Comparison of ENCODE assay signal across 14 cellular contexts in genomic region chr7:79296553-79297320, GRCh38.
DNase-seq lines count a peak whose midpoint lies in the region; TF ChIP-seq lines count a peak whose summit lies in the region.
"Had no signal": no experiment of that assay in that cellular context is flagged by ENCODE, and none has a peak within 500 bp of the region (broad histone marks: within the 10 kb centered on the region; RNA-seq: fewer than 3 reads in every experiment).

No MANE protein-coding gene starts in this region.

- TF ChIP-seq CTCF in HFFc6 (IDR thresholded peaks at IDR 0.05) (no peak), RWPE1 (conservative IDR thresholded peaks at IDR 0.05; ENCODE audit: low read depth) (no peak), fibroblast of mammary gland (conservative IDR thresholded peaks at IDR 0.05; ENCODE audit: control insufficient read depth, insufficient read depth, low read depth, low read length) (no peak), progenitor cell of endocrine pancreas (IDR thresholded peaks at IDR 0.05; ENCODE audit: unreplicated experiment) (no peak)

- CTCF ChIA-PET in RWPE1 (lab: Yijun Ruan, JAX), result interaction anchor here (0.6 kb wide), 1 partner anchor 162 kb away, joined by 3 read pairs; no protein-coding TSS in a partner anchor

- POLR2A ChIA-PET in RWPE1 (lab: Yijun Ruan, JAX; ENCODE audit: low non-redundant PET), result no interaction called here

- peak overlapping the region; percentile 8; the same call in 1 of the 2 replicates for H3K27ac Mint-ChIP-seq in HFFc6
- H3K27ac Mint-ChIP-seq in progenitor cell of endocrine pancreas, result no peak overlapping the region
- H3K27ac Mint-ChIP-seq: CD8-positive, alpha-beta memory T cell; IgD-negative memory B cell had no signal

- H3K27ac ChIP-seq in ACC112 (ENCODE audit: low read depth, low read length) (no peak overlapping the region), RWPE1 (no peak overlapping the region)
- H3K27ac ChIP-seq: BLaER1 had no signal

- peak overlapping the region; percentile 11 for H2AFZ ChIP-seq in ACC112 (ENCODE audit: low read length, unreplicated experiment)

- H3K4me1 Mint-ChIP-seq in HFFc6 (ENCODE audit: low read depth) (peaks cover 67% of the 10 kb centered on the region), progenitor cell of endocrine pancreas (ENCODE audit: low read depth) (peaks cover 10% of the 10 kb centered on the region)
- H3K4me1 Mint-ChIP-seq: CD8-positive, alpha-beta memory T cell; IgD-negative memory B cell had no signal

- H3K27me3 ChIP-seq in ACC112 (ENCODE audit: insufficient read depth, low read length), result no peaks in the 10 kb centered on the region
- H3K27me3 ChIP-seq: BLaER1 had no signal

- H3K4me1 ChIP-seq in ACC112 (ENCODE audit: control insufficient read depth, insufficient read depth, low read length, unreplicated experiment), result peaks cover 32% of the 10 kb centered on the region
- H3K4me1 ChIP-seq: BLaER1 had no signal

- no peaks in the 10 kb centered on the region for H3K36me3 ChIP-seq in ACC112 (ENCODE audit: insufficient read depth, low read length)
- H3K36me3 ChIP-seq: BLaER1 had no signal

- H3K4me3 Mint-ChIP-seq in HFFc6 (no peak overlapping the region), progenitor cell of endocrine pancreas (ENCODE audit: low read depth) (no peak overlapping the region)
- H3K4me3 Mint-ChIP-seq: CD8-positive, alpha-beta memory T cell; IgD-negative memory B cell had no signal

- no peak for DNase-seq in HFFc6
- DNase-seq in RWPE1 (ENCODE audit: low spot score), result peak; percentile 43
- DNase-seq in fibroblast of mammary gland (ENCODE audit: low read depth), result peak; percentile 30
- DNase-seq in progenitor cell of endocrine pancreas (ENCODE audit: low spot score, unreplicated experiment), result no peak
- DNase-seq in OCI-M2 (lab: John Stamatoyannopoulos, UW; ENCODE audit: unreplicated experiment), result no peak
- no peak for DNase-seq in 8988T
- DNase-seq: AML-193; Caco-2; CD8-positive, alpha-beta memory T cell; DND-41; GF-D8 had no signal

- H3K36me3 Mint-ChIP-seq in HFFc6 (ENCODE audit: low read depth) (no peaks in the 10 kb centered on the region), progenitor cell of endocrine pancreas (ENCODE audit: insufficient read depth) (peaks cover under 1% of the 10 kb centered on the region)
- H3K36me3 Mint-ChIP-seq: CD8-positive, alpha-beta memory T cell; IgD-negative memory B cell had no signal

- H3K79me2 ChIP-seq in ACC112 (ENCODE audit: control insufficient read depth, insufficient read depth, low read length, unreplicated experiment), result no peaks in the 10 kb centered on the region

- no peak overlapping the region for H3K4me3 ChIP-seq in ACC112 (ENCODE audit: low read depth, low read length)
- no peak overlapping the region for H3K4me3 ChIP-seq in fibroblast of mammary gland (ENCODE audit: control insufficient read depth, low read depth, low read length)
- H3K4me3 ChIP-seq: BLaER1 had no signal

- H3K9me3 Mint-ChIP-seq in HFFc6 (no peaks in the 10 kb centered on the region), progenitor cell of endocrine pancreas (ENCODE audit: low read depth) (peaks cover 5% of the 10 kb centered on the region)

- H3K27me3 Mint-ChIP-seq in HFFc6 (ENCODE audit: insufficient read depth) (no peaks in the 10 kb centered on the region), progenitor cell of endocrine pancreas (no peaks in the 10 kb centered on the region)
- H3K27me3 Mint-ChIP-seq: CD8-positive, alpha-beta memory T cell had no signal

Comparison
In these comparisons a context has a peak if more than half of its experiments do, and no peak if none do; other contexts are left out.
1. DNase-seq: peak in RWPE1 (single experiment) and fibroblast of mammary gland (single experiment); none in HFFc6 (single experiment), progenitor cell of endocrine pancreas (single experiment), OCI-M2 (single experiment) and 8988T (single experiment).